1 cellular context compared by ENCODE assay signal in genomic region chr1:225999227-225999911, GRCh38.
A peak's percentile ranks its signal among the peaks of the same experiment; 100 is the strongest.
TF ChIP-seq lines count a peak whose summit lies in the region.

Gene SDE2, minus strand, starts transcription at chr1:225999343. Its CDS starts 31 bp downstream, at chr1:225999312.

TF ChIP-seq in HepG2, 621 proteins besides CTCF, POLR2A, EP300 and RAD21 (continued from another document and continues in another):
- TF ChIP-seq HNF1A (IDR thresholded peaks at IDR 0.05; ENCODE audit: low read depth) (no peak), HNF1A (CRISPR knock-in tag; IDR thresholded peaks at IDR 0.05; ENCODE audit: borderline replicate concordance) (no peak; the same call in 1 of the 2 replicates), ZNF740 (CRISPR knock-in tag; IDR thresholded peaks at IDR 0.05) (no peak), ZNF224 (CRISPR knock-in tag; IDR thresholded peaks at IDR 0.05) (no peak), LRRFIP1 (CRISPR knock-in tag; conservative IDR thresholded peaks at IDR 0.05) (no peak), TCF7L2 (IDR thresholded peaks at IDR 0.05; ENCODE audit: low read depth, low read length) (no peak), SMAD9 (CRISPR knock-in tag; IDR thresholded peaks at IDR 0.05) (no peak), ATF1 (CRISPR knock-in tag; IDR thresholded peaks at IDR 0.05) (peak; percentile 96), ZNF7 (CRISPR knock-in tag; IDR thresholded peaks at IDR 0.05) (no peak), NFAT5 (CRISPR knock-in tag; IDR thresholded peaks at IDR 0.05) (no peak), PAX8 (CRISPR knock-in tag; IDR thresholded peaks at IDR 0.05; ENCODE audit: borderline replicate concordance) (no peak), ZNF264 (CRISPR knock-in tag; IDR thresholded peaks at IDR 0.05) (peak; percentile 85; the same call in 1 of the 2 replicates), SKIL (CRISPR knock-in tag; IDR thresholded peaks at IDR 0.05; ENCODE audit: borderline replicate concordance) (no peak), ZHX2 (IDR thresholded peaks at IDR 0.05; ENCODE audit: low read depth) (peak; percentile 68), ZHX2 (CRISPR knock-in tag; IDR thresholded peaks at IDR 0.05; ENCODE audit: borderline replicate concordance) (peak; percentile 23; the same call in 1 of the 2 replicates), SMARCE1 (IDR thresholded peaks at IDR 0.05; ENCODE audit: borderline replicate concordance) (no peak), U2AF2 (IDR thresholded peaks at IDR 0.05; ENCODE audit: low read depth, low read length) (no peak), RARA (CRISPR knock-in tag; IDR thresholded peaks at IDR 0.05) (no peak; the same call in 1 of the 2 replicates), ZBTB21 (CRISPR knock-in tag; IDR thresholded peaks at IDR 0.05) (no peak), ZNF574 (CRISPR knock-in tag; IDR thresholded peaks at IDR 0.05) (peak; percentile 79), ZFP36L2 (CRISPR knock-in tag; IDR thresholded peaks at IDR 0.05) (no peak), ZBTB49 (CRISPR knock-in tag; IDR thresholded peaks at IDR 0.05; ENCODE audit: borderline replicate concordance) (no peak), FLYWCH1 (CRISPR knock-in tag; IDR thresholded peaks at IDR 0.05) (no peak), ZNF790 (CRISPR knock-in tag; IDR thresholded peaks at IDR 0.05; ENCODE audit: borderline replicate concordance) (no peak), NCOA5 (CRISPR knock-in tag; IDR thresholded peaks at IDR 0.05) (no peak), KDM1A (CRISPR knock-in tag; IDR thresholded peaks at IDR 0.05) (no peak), MYNN (CRISPR knock-in tag; IDR thresholded peaks at IDR 0.05; ENCODE audit: low read depth) (no peak; the same call in 1 of the 2 replicates), MZF1 (CRISPR knock-in tag; IDR thresholded peaks at IDR 0.05; ENCODE audit: borderline replicate concordance) (no peak)
